ENCODE assay signal across 2 cellular contexts in genomic region chr11:71233896-71234852, GRCh38. TPM values are rescaled to one million over a fixed set of nuclear protein-coding genes. Genes with fewer than 3 reads are reported as not detected.
"Had no signal": no experiment of that assay in that cellular context is flagged by ENCODE, and none has a peak within 500 bp of the region (broad histone marks: within the 10 kb centered on the region; RNA-seq: fewer than 3 reads in every experiment).

No MANE protein-coding gene starts in this region.

RNA-seq across cellular contexts. Expression of gene SHANK2, which starts 18.2 kb away (rescaled TPM):
- total RNA-seq: naive thymus-derived CD8-positive, alpha-beta T cell had no signal
- polyA plus RNA-seq: cardiac muscle cell; naive thymus-derived CD8-positive, alpha-beta T cell had no signal
